ENCODE assay signal across 1 cellular context in the genomic region with DNA sequence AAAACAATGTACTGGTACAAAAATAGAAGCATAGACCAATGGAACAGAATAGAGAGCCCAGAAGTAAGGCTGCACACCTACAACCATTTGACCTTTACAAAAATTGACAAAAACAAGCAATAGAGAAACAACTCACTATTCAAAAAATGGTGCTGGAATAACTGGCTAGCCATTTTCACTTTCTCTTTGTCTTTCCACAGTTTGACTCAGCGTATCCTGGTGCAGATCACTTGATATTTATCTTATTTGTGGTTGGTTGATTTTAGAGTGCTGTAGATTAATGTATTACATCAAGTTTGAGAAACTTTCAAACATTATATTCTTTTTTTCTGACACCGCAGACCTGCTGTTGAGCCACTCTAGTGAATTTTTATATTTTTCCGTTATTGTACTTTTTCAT.
TF ChIP-seq lines count a peak whose summit lies in the region.

No MANE protein-coding gene starts in this region.

TF ChIP-seq in GM23338, 12 proteins besides CTCF, POLR2A, EP300 and RAD21 (continued from another document):
- TF ChIP-seq, protein P1, sequence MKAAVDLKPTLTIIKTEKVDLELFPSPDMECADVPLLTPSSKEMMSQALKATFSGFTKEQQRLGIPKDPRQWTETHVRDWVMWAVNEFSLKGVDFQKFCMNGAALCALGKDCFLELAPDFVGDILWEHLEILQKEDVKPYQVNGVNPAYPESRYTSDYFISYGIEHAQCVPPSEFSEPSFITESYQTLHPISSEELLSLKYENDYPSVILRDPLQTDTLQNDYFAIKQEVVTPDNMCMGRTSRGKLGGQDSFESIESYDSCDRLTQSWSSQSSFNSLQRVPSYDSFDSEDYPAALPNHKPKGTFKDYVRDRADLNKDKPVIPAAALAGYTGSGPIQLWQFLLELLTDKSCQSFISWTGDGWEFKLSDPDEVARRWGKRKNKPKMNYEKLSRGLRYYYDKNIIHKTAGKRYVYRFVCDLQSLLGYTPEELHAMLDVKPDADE (IDR thresholded peaks at IDR 0.05) = no peak
- TF ChIP-seq EZH2phosphoT487 (IDR thresholded peaks at IDR 0.05; ENCODE audit: unreplicated experiment) (no peak), CREB1 (CRISPR knock-in tag; IDR thresholded peaks at IDR 0.05; ENCODE audit: low read depth) (no peak), ZNF331 (CRISPR knock-in tag; IDR thresholded peaks at IDR 0.05; ENCODE audit: low read depth) (no peak), ZNF114 (CRISPR knock-in tag; IDR thresholded peaks at IDR 0.05) (no peak), JUNB (IDR thresholded peaks at IDR 0.05; ENCODE audit: unreplicated experiment) (no peak)
